Comparison of ENCODE assay signal across 23 cellular contexts in the genomic region with DNA sequence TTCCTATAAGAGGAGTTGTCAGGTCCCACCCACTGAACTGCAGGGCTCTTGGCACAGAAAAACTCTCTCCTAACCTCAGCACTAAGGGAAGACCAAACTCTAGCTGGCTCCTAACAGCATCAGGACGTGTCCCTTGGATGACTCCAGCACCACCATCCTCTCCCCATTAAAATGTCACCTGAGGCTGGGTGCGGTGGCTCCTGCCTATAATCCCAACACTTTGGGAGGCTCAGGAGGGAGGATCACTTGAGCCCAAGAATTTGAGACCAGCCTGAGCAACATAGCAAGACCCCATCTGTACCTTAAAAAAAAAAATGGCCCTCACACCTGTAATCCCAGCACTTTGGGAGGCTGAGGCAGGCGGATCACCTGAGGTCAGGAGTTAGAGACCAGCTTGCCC.
"Had no signal": no experiment of that assay in that cellular context is flagged by ENCODE, and none has a peak within 500 bp of the region (broad histone marks: within the 10 kb centered on the region; RNA-seq: fewer than 3 reads in every experiment).

No MANE protein-coding gene starts in this region.

- H3K36me3 Mint-ChIP-seq: stimulated activated memory B cell treated with anti-CD40 and anti-IgM and Interleukin-4, amounts not matched to agents 10 μg/mL and 1 μg/mL and 100 μg/mL, for 72 hours; stimulated activated naive B cell treated with anti-CD40 and anti-IgM and Interleukin-4, amounts not matched to agents 10 μg/mL and 1 μg/mL and 100 μg/mL, for 72 hours; type B pancreatic cell had no signal

- ATAC-seq: stimulated activated effector memory CD8-positive, alpha-beta T cell treated with anti-CD3 and anti-CD28 coated beads, Interleukin-12 subunit alpha, Interleukin-12 subunit beta, amount 100 ng/mL, for 72 hours; stimulated activated memory B cell treated with anti-CD40 and anti-IgM and Interleukin-4, amounts not matched to agents 10 μg/mL and 1 μg/mL and 100 μg/mL, for 72 hours; stimulated activated naive B cell treated with anti-CD40 and anti-IgM and Interleukin-4, amounts not matched to agents 10 μg/mL and 1 μg/mL and 100 μg/mL, for 72 hours; stimulated activated naive CD8-positive, alpha-beta T cell treated with anti-CD3 and anti-CD28 coated beads, Interleukin-15, amount 100 ng/mL, for 72 hours; stimulated activated naive CD8-positive, alpha-beta T cell treated with anti-CD3 and anti-CD28 coated beads, Interleukin-15, Interleukin-2, amounts not matched to agents 100 U/mL and 50 U/mL, for 24 hours; upper lobe of right lung had no signal

- H3K4me3 Mint-ChIP-seq: stimulated activated effector memory CD8-positive, alpha-beta T cell treated with anti-CD3 and anti-CD28 coated beads, Interleukin-12 subunit alpha, Interleukin-12 subunit beta, amount 100 ng/mL, for 72 hours; stimulated activated memory B cell treated with anti-CD40 and anti-IgM and Interleukin-4, amounts not matched to agents 10 μg/mL and 1 μg/mL and 100 μg/mL, for 72 hours; stimulated activated naive B cell treated with anti-CD40 and anti-IgM and Interleukin-4, amounts not matched to agents 10 μg/mL and 1 μg/mL and 100 μg/mL, for 72 hours; stimulated activated naive CD8-positive, alpha-beta T cell treated with anti-CD3 and anti-CD28 coated beads, Interleukin-15, amount 100 ng/mL, for 72 hours; stimulated activated naive CD8-positive, alpha-beta T cell treated with anti-CD3 and anti-CD28 coated beads, Interleukin-15, Interleukin-2, amounts not matched to agents 100 ng/mL and 50 ng/mL, for 24 hours; type B pancreatic cell had no signal

- H3K9me3 Mint-ChIP-seq: stimulated activated effector memory CD8-positive, alpha-beta T cell treated with anti-CD3 and anti-CD28 coated beads, Interleukin-12 subunit alpha, Interleukin-12 subunit beta, amount 100 ng/mL, for 72 hours; stimulated activated memory B cell treated with anti-CD40 and anti-IgM and Interleukin-4, amounts not matched to agents 10 μg/mL and 1 μg/mL and 100 μg/mL, for 72 hours; stimulated activated naive B cell treated with anti-CD40 and anti-IgM and Interleukin-4, amounts not matched to agents 10 μg/mL and 1 μg/mL and 100 μg/mL, for 72 hours; stimulated activated naive CD8-positive, alpha-beta T cell treated with anti-CD3 and anti-CD28 coated beads, Interleukin-15, amount 100 ng/mL, for 72 hours; stimulated activated naive CD8-positive, alpha-beta T cell treated with anti-CD3 and anti-CD28 coated beads, Interleukin-15, Interleukin-2, amounts not matched to agents 100 ng/mL and 50 ng/mL, for 24 hours; type B pancreatic cell had no signal

- DNase-seq: stimulated activated CD4-positive, alpha-beta T cell treated with anti-CD3 and anti-CD28 coated beads, Interleukin-2, amount 100 ng/mL, for 48 hours; stimulated activated CD4-positive, alpha-beta T cell treated with anti-CD3 and anti-CD28 coated beads, Interleukin-4, amount 100 ng/mL, for 1 hour; stimulated activated CD4-positive, alpha-beta T cell treated with anti-CD3 and anti-CD28 coated beads, Interleukin-4, amount 100 ng/mL, for 24 hours; stimulated activated CD4-positive, alpha-beta T cell treated with anti-CD3 and anti-CD28 coated beads, Interleukin-4, amount 100 ng/mL, for 4 hours; stimulated activated CD8-positive, alpha-beta memory T cell treated with anti-CD3 and anti-CD28 coated beads, Interleukin-4, amount 100 ng/mL, for 48 hours; stimulated activated naive B cell treated with anti-CD40 and anti-IgM and Interleukin-4, amounts not matched to agents 10 μg/mL and 1 μg/mL and 100 μg/mL, for 72 hours; stimulated activated naive CD4-positive, alpha-beta T cell; stimulated activated naive CD4-positive, alpha-beta T cell treated with Interleukin-2 at 50 U/mL for 16 hours; stimulated activated naive CD8-positive, alpha-beta T cell treated with anti-CD3 and anti-CD28 coated beads, Interleukin-15, amount 100 ng/mL, for 72 hours; stimulated activated naive CD8-positive, alpha-beta T cell treated with anti-CD3 and anti-CD28 coated beads, Interleukin-15, Interleukin-2, amounts not matched to agents 100 U/mL and 50 U/mL, for 24 hours; stomach; substantia nigra; testis; thyroid gland; tibial artery; transverse colon; upper lobe of left lung; upper lobe of right lung; uterus had no signal

- H3K27ac Mint-ChIP-seq: stimulated activated effector memory CD8-positive, alpha-beta T cell treated with anti-CD3 and anti-CD28 coated beads, Interleukin-12 subunit alpha, Interleukin-12 subunit beta, amount 100 ng/mL, for 72 hours; stimulated activated memory B cell treated with anti-CD40 and anti-IgM and Interleukin-4, amounts not matched to agents 10 μg/mL and 1 μg/mL and 100 μg/mL, for 72 hours; stimulated activated naive B cell treated with anti-CD40 and anti-IgM and Interleukin-4, amounts not matched to agents 10 μg/mL and 1 μg/mL and 100 μg/mL, for 72 hours; stimulated activated naive CD8-positive, alpha-beta T cell treated with anti-CD3 and anti-CD28 coated beads, Interleukin-15, Interleukin-2, amounts not matched to agents 100 ng/mL and 50 ng/mL, for 24 hours; type B pancreatic cell had no signal
